8 cellular contexts compared by ENCODE assay signal in genomic region chr7:7201583-7202374, GRCh38. TPM values are rescaled to one million over a fixed set of nuclear protein-coding genes. Genes with fewer than 3 reads are reported as not detected.
DNase-seq lines count a peak whose midpoint lies in the region; ATAC-seq and TF ChIP-seq lines count a peak whose summit lies in the region.

No MANE protein-coding gene starts in this region.

- POLR2A ChIA-PET in CD8-positive, alpha-beta memory T cell (lab: Charles Lee), result interaction anchor here (1.2 kb wide), 1 partner anchor 19 kb away, joined by 3 read pairs; no protein-coding TSS in a partner anchor
- POLR2A ChIA-PET in activated CD4-positive, alpha-beta memory T cell treated with anti-CD3 and anti-CD28 coated beads for 36 hours (lab: Charles Lee), result interaction anchor here (0.7 to 1.6 kb wide), 2 partner anchors 17 to 20 kb away, joined by 3 to 8 read pairs; partner anchors contain the start of gene C1GALT1

- peak; percentile 97 for ATAC-seq in GM19452 (IDR thresholded peaks at IDR 0.05; ENCODE audit: unreplicated experiment)
- ATAC-seq in HG03457 (IDR thresholded peaks at IDR 0.05; ENCODE audit: unreplicated experiment), result peak; percentile 88

- H3K4me3 Mint-ChIP-seq in CD8-positive, alpha-beta memory T cell, result peak overlapping the region; percentile 42 to 81 (median 71)
- peak overlapping the region; percentile 42 for H3K4me3 Mint-ChIP-seq in activated CD4-positive, alpha-beta memory T cell treated with anti-CD3 and anti-CD28 coated beads for 36 hours

- no peaks in the 10 kb centered on the region for H3K27me3 ChIP-seq in CD8-positive, alpha-beta memory T cell (ENCODE audit: insufficient read depth, low read length, poor library complexity, severe bottlenecking)
- H3K27me3 ChIP-seq in stomach, result no peaks in the 10 kb centered on the region

- H3K4me1 ChIP-seq in CD8-positive, alpha-beta memory T cell (ENCODE audit: insufficient read depth, low read length), result peaks cover 42% of the 10 kb centered on the region
- peaks cover 4 to 29% (median 17%) of the 10 kb centered on the region in 4 donors for H3K4me1 ChIP-seq in stomach

- TF ChIP-seq POLR2A in stomach (IDR thresholded peaks at IDR 0.05), result no peak
- no peak for TF ChIP-seq POLR2A in lower leg skin (IDR thresholded peaks at IDR 0.05)

- H3K4me1 Mint-ChIP-seq in CD8-positive, alpha-beta memory T cell, result peaks cover 82 to 89% (median 88%) of the 10 kb centered on the region in 3 donors
- peaks cover 74% of the 10 kb centered on the region for H3K4me1 Mint-ChIP-seq in activated CD4-positive, alpha-beta memory T cell treated with anti-CD3 and anti-CD28 coated beads for 36 hours (ENCODE audit: low read depth)

- 30 to 50% (median 39%) methylated on average over 14 to 15 of the region's 15 CpGs for WGBS in stomach, 5 donors
- 53 to 65% methylated on average over 15 of the region's 15 CpGs for WGBS in lower leg skin, 2 donors

- no peak for TF ChIP-seq EP300 in stomach (IDR thresholded peaks at IDR 0.05)

- H3K27ac Mint-ChIP-seq in CD8-positive, alpha-beta memory T cell, result peak overlapping the region; percentile 63 to 96 (median 92)
- H3K27ac Mint-ChIP-seq in activated CD4-positive, alpha-beta memory T cell treated with anti-CD3 and anti-CD28 coated beads for 36 hours, result peak overlapping the region; percentile 57

- TF ChIP-seq CTCF in stomach (IDR thresholded peaks at IDR 0.05) (no peak), lower leg skin (IDR thresholded peaks at IDR 0.05) (no peak)

- CTCF ChIA-PET in CD8-positive, alpha-beta memory T cell (lab: Charles Lee), result interaction anchor here (0.9 to 1.3 kb wide), 2 partner anchors 10 to 20 kb away, joined by 3 to 4 read pairs; no protein-coding TSS in a partner anchor
- CTCF ChIA-PET in activated CD4-positive, alpha-beta memory T cell treated with anti-CD3 and anti-CD28 coated beads for 36 hours (lab: Charles Lee), result interaction anchor here (0.7 to 2.3 kb wide), 2 partner anchors 18 to 437 kb away, joined by 3 to 8 read pairs; no protein-coding TSS in a partner anchor

- H3K36me3 Mint-ChIP-seq in CD8-positive, alpha-beta memory T cell, result peaks cover 4 to 20% (median 11%) of the 10 kb centered on the region in 3 donors
- H3K36me3 Mint-ChIP-seq in activated CD4-positive, alpha-beta memory T cell treated with anti-CD3 and anti-CD28 coated beads for 36 hours, result peaks cover 15% of the 10 kb centered on the region

- intact Hi-C loops in activated CD4-positive, alpha-beta memory T cell treated with anti-CD3 and anti-CD28 coated beads for 36 hours (cut with micrococcal nuclease), result loop anchor here (2.0 kb wide), 1 partner anchor 19 kb away; the partner anchor contains the start of gene C1GALT1
- intact Hi-C loops in stomach (cut with DNase I; ENCODE audit: low total_unique reads), result no loop called here
- intact Hi-C loops in lower leg skin (cut with DNase I; ENCODE audit: low total_unique reads), result no loop called here

- peak overlapping the region; percentile 43 for H3K4me3 ChIP-seq in CD8-positive, alpha-beta memory T cell (ENCODE audit: low read length)
- H3K4me3 ChIP-seq in iPS-18c (ENCODE audit: insufficient read depth, low read depth, low read length) (peak overlapping the region; percentile 24; the same call in 1 of the 2 replicates), stomach (peak overlapping the region in 2 of 4 donors; percentile 3), lower leg skin (ENCODE audit: low read depth, poor library complexity, severe bottlenecking) (no peak overlapping the region)

- no peak overlapping the region for H3K27ac ChIP-seq in CD8-positive, alpha-beta memory T cell (ENCODE audit: low read depth, low read length)
- peak overlapping the region; percentile 58 to 85 (median 72) for H3K27ac ChIP-seq in stomach

- H3K9me3 Mint-ChIP-seq in CD8-positive, alpha-beta memory T cell, result peaks cover 0 to 9% (median 0%) of the 10 kb centered on the region in 5 donors
- peaks cover 18% of the 10 kb centered on the region for H3K9me3 Mint-ChIP-seq in activated CD4-positive, alpha-beta memory T cell treated with anti-CD3 and anti-CD28 coated beads for 36 hours

- no peaks in the 10 kb centered on the region for H3K9me3 ChIP-seq in CD8-positive, alpha-beta memory T cell (ENCODE audit: low read length)
- H3K9me3 ChIP-seq in iPS-18c (ENCODE audit: control insufficient read depth, insufficient read depth, low read length) (no peaks in the 10 kb centered on the region), stomach (peaks cover 0 to 4% (median 0%) of the 10 kb centered on the region in 4 donors)

- H3K27me3 Mint-ChIP-seq in CD8-positive, alpha-beta memory T cell, result no peaks in the 10 kb centered on the region
- no peaks in the 10 kb centered on the region for H3K27me3 Mint-ChIP-seq in activated CD4-positive, alpha-beta memory T cell treated with anti-CD3 and anti-CD28 coated beads for 36 hours

- peak; percentile 17 to 61 (median 39) for DNase-seq in CD8-positive, alpha-beta memory T cell
- peak; percentile 58 for DNase-seq in activated CD4-positive, alpha-beta memory T cell treated with anti-CD3 and anti-CD28 coated beads for 36 hours
- DNase-seq in stomach (peak; percentile 70), lower leg skin (ENCODE audit: low spot score in 2 of 2) (no peak), NOMO-1 treated with DMSO at 0.1 percent for 48 hours (lab: John Stamatoyannopoulos, UW; ENCODE audit: unreplicated experiment) (no peak)

- H3K36me3 ChIP-seq in CD8-positive, alpha-beta memory T cell (ENCODE audit: insufficient read depth, low read length), result no peaks in the 10 kb centered on the region
- no peaks in the 10 kb centered on the region for H3K36me3 ChIP-seq in stomach

RNA-seq across cellular contexts. Expression of gene C1GALT1, which starts 19.4 kb away (rescaled TPM):
- 10 to 100 TPM; 40.4 to 40.7 TPM for total RNA-seq in CD8-positive, alpha-beta memory T cell
- 53.4 TPM for polyA plus RNA-seq in CD8-positive, alpha-beta memory T cell
- 10 to 100 TPM; 34.1 to 36.7 TPM for total RNA-seq in activated CD4-positive, alpha-beta memory T cell treated with anti-CD3 and anti-CD28 coated beads for 36 hours
- total RNA-seq in stomach, result 10 to 100 TPM in 4 of 5 donors, 1 to 10 TPM in 1; 2.6 to 50.9 (median 25.1) TPM
- 1 to 10 TPM; 2.7 to 9.3 (median 4.0) TPM for polyA plus RNA-seq in stomach
- 10 to 100 TPM; 26.8 to 45.9 (median 29.4) TPM for total RNA-seq in lower leg skin

Comparison
In these comparisons a context has a peak if more than half of its experiments do, and no peak if none do; other contexts are left out.
1. DNase-seq: peak in CD8-positive, alpha-beta memory T cell (5 of 5), activated CD4-positive, alpha-beta memory T cell treated with anti-CD3 and anti-CD28 coated beads for 36 hours (single experiment) and stomach (single experiment); none in lower leg skin (0 of 2) and NOMO-1 treated with DMSO at 0.1 percent for 48 hours (single experiment).